Comparison of ENCODE assay signal across 31 cellular contexts in genomic region chr3:155388417-155388816, GRCh38.
"Had no signal": no experiment of that assay in that cellular context is flagged by ENCODE, and none has a peak within 500 bp of the region (broad histone marks: within the 10 kb centered on the region; RNA-seq: fewer than 3 reads in every experiment).

No MANE protein-coding gene starts in this region.

- H3K4me3 ChIP-seq: adrenal gland, body of pancreas, breast epithelium had no signal

- H3K27me3 Mint-ChIP-seq: activated CD4-positive, alpha-beta memory T cell treated with anti-CD3 and anti-CD28 coated beads for 36 hours; activated naive CD8-positive, alpha-beta T cell treated with anti-CD3 and anti-CD28 coated beads for 36 hours had no signal

- H3K4me1 Mint-ChIP-seq: activated B cell treated with CpG ODN at 0.5 μM for 24 hours; activated CD4-positive, alpha-beta T cell treated with anti-CD3 and anti-CD28 coated beads, Interleukin-2, amount 10 ng/mL, durations not matched to agents 24 days and 14 days; activated naive CD8-positive, alpha-beta T cell treated with anti-CD3 and anti-CD28 coated beads for 36 hours; T-cell; T-helper 17 cell had no signal

- H3K27ac ChIP-seq: adrenal gland, body of pancreas, brain microvascular endothelial cell, breast epithelium, VCaP had no signal

- H3K4me3 Mint-ChIP-seq: activated B cell treated with CpG ODN at 0.5 μM for 24 hours; activated CD4-positive, alpha-beta memory T cell treated with anti-CD3 and anti-CD28 coated beads for 36 hours; activated CD4-positive, alpha-beta T cell treated with anti-CD3 and anti-CD28 coated beads, Interleukin-2, amount 10 ng/mL, durations not matched to agents 24 days and 14 days; activated CD8-positive, alpha-beta T cell treated with anti-CD3 and anti-CD28 coated beads for 36 hours; activated naive CD8-positive, alpha-beta T cell treated with anti-CD3 and anti-CD28 coated beads for 36 hours; T-cell; T-helper 17 cell; T-helper 2 cell treated with Interferon-gamma antibody and Interleukin-4, amounts not matched to agents 5 μg/mL and 100 μg/mL, for 36 hours had no signal

- H3K9me3 ChIP-seq: adrenal gland, body of pancreas, breast epithelium had no signal

- H3K36me3 ChIP-seq: adrenal gland, brain microvascular endothelial cell, breast epithelium had no signal

- H3K36me3 Mint-ChIP-seq: activated CD4-positive, alpha-beta memory T cell treated with anti-CD3 and anti-CD28 coated beads for 36 hours; activated naive CD4-positive, alpha-beta T cell treated with anti-CD3 and anti-CD28 coated beads, Interleukin-2, amount 50 U/mL, for 72 hours; activated naive CD8-positive, alpha-beta T cell treated with anti-CD3 and anti-CD28 coated beads for 36 hours; T-cell had no signal

- H3K27me3 ChIP-seq: adrenal gland, body of pancreas, brain microvascular endothelial cell, breast epithelium had no signal

- H3K9me3 Mint-ChIP-seq: activated B cell treated with CpG ODN at 0.5 μM for 24 hours; activated CD4-positive, alpha-beta memory T cell treated with anti-CD3 and anti-CD28 coated beads for 36 hours; activated CD4-positive, alpha-beta T cell treated with anti-CD3 and anti-CD28 coated beads, Interleukin-2, amount 10 ng/mL, durations not matched to agents 24 days and 14 days; activated CD8-positive, alpha-beta T cell treated with anti-CD3 and anti-CD28 coated beads for 36 hours; activated naive CD4-positive, alpha-beta T cell treated with anti-CD3 and anti-CD28 coated beads, Interleukin-2, amount 50 U/mL, for 72 hours; activated naive CD8-positive, alpha-beta T cell treated with anti-CD3 and anti-CD28 coated beads for 36 hours; activated T-helper 2 cell treated with anti-CD3 and anti-CD28 coated beads, Interferon-gamma antibody, Interleukin-2, Interleukin-4, amounts not matched to agents 10 μg/mL and 5 μg/mL and 100 μg/mL, durations not matched to agents 14 hours and 24 hours and 36 hours; T-cell; T-helper 2 cell treated with Interferon-gamma antibody and Interleukin-4, amounts not matched to agents 5 μg/mL and 100 μg/mL, for 36 hours had no signal

- H3K4me1 ChIP-seq: adrenal gland, body of pancreas had no signal

- DNase-seq: activated B cell treated with CpG ODN at 0.5 μM for 24 hours; activated CD4-positive, alpha-beta memory T cell treated with anti-CD3 and anti-CD28 coated beads for 36 hours; activated CD4-positive, alpha-beta T cell treated with anti-CD3 and anti-CD28 coated beads for 4 hours; activated CD4-positive, alpha-beta T cell treated with anti-CD3 and anti-CD28 coated beads, Interleukin-2, amount 10 ng/mL, durations not matched to agents 24 days and 14 days; activated CD4-positive, alpha-beta T cell treated with anti-CD3 and anti-CD28 coated beads, Interleukin-2, amount 50 U/mL, for 1 hour; activated CD4-positive, alpha-beta T cell treated with anti-CD3 and anti-CD28 coated beads, Interleukin-2, amount 50 U/mL, for 4 hours; activated CD4-positive, CD25-positive, alpha-beta regulatory T cell treated with anti-CD3 and anti-CD28 coated beads, Interleukin-2, amount 50 U/mL, for 72 hours; activated CD8-positive, alpha-beta memory T cell treated with anti-CD3 and anti-CD28 coated beads, Interleukin-2, amount 50 U/mL, for 4 hours; activated CD8-positive, alpha-beta T cell treated with anti-CD3 and anti-CD28 coated beads for 36 hours; activated effector memory CD4-positive, alpha-beta T cell treated with Interleukin-2 at 50 U/mL for 16 hours; activated gamma-delta T cell; activated naive CD4-positive, alpha-beta T cell treated with anti-CD3 and anti-CD28 coated beads, Interleukin-2, amount 50 U/mL, for 16 hours; activated naive CD4-positive, alpha-beta T cell treated with Interleukin-2 at 50 U/mL for 16 hours; activated naive CD8-positive, alpha-beta T cell treated with anti-CD3 and anti-CD28 coated beads for 36 hours; activated T-cell treated with anti-CD3 and anti-CD28 coated beads for 4 hours; activated T-cell treated with anti-CD3 and anti-CD28 coated beads, Interleukin-2, amount 50 U/mL, for 1 hour; activated T-cell treated with anti-CD3 and anti-CD28 coated beads, Interleukin-2, amount 50 U/mL, for 48 hours; adrenal gland; amniotic stem cell; aorta; body of pancreas; brain microvascular endothelial cell; central memory CD4-positive, alpha-beta T cell; T-cell; T-helper 17 cell; T-helper 9 cell had no signal

- H3K27ac Mint-ChIP-seq: activated B cell treated with CpG ODN at 0.5 μM for 24 hours; activated CD4-positive, alpha-beta memory T cell treated with anti-CD3 and anti-CD28 coated beads for 36 hours; activated CD4-positive, alpha-beta T cell treated with anti-CD3 and anti-CD28 coated beads, Interleukin-2, amount 10 ng/mL, durations not matched to agents 24 days and 14 days; activated CD8-positive, alpha-beta T cell treated with anti-CD3 and anti-CD28 coated beads for 36 hours; activated naive CD4-positive, alpha-beta T cell treated with anti-CD3 and anti-CD28 coated beads, Interleukin-2, amount 50 U/mL, for 72 hours; activated naive CD8-positive, alpha-beta T cell treated with anti-CD3 and anti-CD28 coated beads for 36 hours; activated T-helper 2 cell treated with anti-CD3 and anti-CD28 coated beads, Interferon-gamma antibody, Interleukin-2, Interleukin-4, amounts not matched to agents 10 μg/mL and 5 μg/mL and 100 μg/mL, durations not matched to agents 14 hours and 24 hours and 36 hours; T-cell; T-helper 17 cell; T-helper 2 cell treated with Interferon-gamma antibody and Interleukin-4, amounts not matched to agents 5 μg/mL and 100 μg/mL, for 36 hours had no signal

- ATAC-seq: activated CD8-positive, alpha-beta T cell treated with anti-CD3 and anti-CD28 coated beads for 36 hours; activated naive CD4-positive, alpha-beta T cell treated with anti-CD3 and anti-CD28 coated beads, Interleukin-2, amount 50 U/mL, for 72 hours; body of pancreas; T-cell; T-helper 17 cell had no signal
